16 cellular contexts compared by ENCODE assay signal in the genomic region with DNA sequence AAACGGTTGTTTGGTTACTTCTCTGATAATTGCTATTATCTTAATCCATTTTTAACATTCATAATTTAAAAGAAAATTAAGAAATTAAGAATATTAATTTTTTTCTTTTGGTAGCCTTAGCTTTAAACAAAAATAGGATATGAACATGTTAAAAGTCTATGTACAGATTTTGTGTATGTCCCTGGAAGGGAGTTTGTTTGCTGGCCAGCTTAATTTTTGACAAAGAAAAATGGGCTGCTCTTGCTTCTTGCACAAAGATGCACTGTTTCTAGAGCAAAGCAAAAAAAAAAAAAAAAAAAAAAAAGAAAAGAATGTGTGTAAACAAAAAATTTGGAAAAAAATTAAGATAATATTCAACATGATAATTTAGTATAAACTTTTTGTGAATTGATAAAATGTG. TPM values are rescaled to one million over a fixed set of nuclear protein-coding genes. Genes with fewer than 3 reads are reported as not detected.
DNase-seq lines count a peak whose midpoint lies in the region; ATAC-seq, FAIRE-seq and TF ChIP-seq lines count a peak whose summit lies in the region.
"Had no signal": no experiment of that assay in that cellular context is flagged by ENCODE, and none has a peak within 500 bp of the region (broad histone marks: within the 10 kb centered on the region; RNA-seq: fewer than 3 reads in every experiment).

No MANE protein-coding gene starts in this region.

- peak overlapping the region; percentile 75 for H3K27ac ChIP-seq in A673 (ENCODE audit: low read depth, low read length, poor library complexity, severe bottlenecking)
- peak overlapping the region; percentile 95 for H3K27ac ChIP-seq in angular gyrus (ENCODE audit: low read depth, low read length)
- H3K27ac ChIP-seq in pancreas, result peak overlapping the region in 1 of 4 donors; percentile 67
- H3K27ac ChIP-seq in Karpas-422 (ENCODE audit: low read length), result no peak overlapping the region
- H3K27ac ChIP-seq: PC-9 had no signal

- no peaks in the 10 kb centered on the region for H4K20me1 ChIP-seq in Karpas-422 (ENCODE audit: insufficient read depth, low read depth, low read length)

- H3K27me3 ChIP-seq in A673 (replicated peaks; ENCODE audit: insufficient read depth, low read depth, low read length, poor library complexity) (no peaks in the 10 kb centered on the region), pancreas (no peaks in the 10 kb centered on the region), Karpas-422 (ENCODE audit: low read length) (no peaks in the 10 kb centered on the region)
- H3K27me3 ChIP-seq: upper lobe of left lung had no signal

- H3K79me2 ChIP-seq in Karpas-422 (ENCODE audit: low read length), result no peaks in the 10 kb centered on the region

- no peak overlapping the region for H2AFZ ChIP-seq in Karpas-422 (ENCODE audit: low read length)
- H2AFZ ChIP-seq: PC-9 had no signal

- H3K9me2 ChIP-seq in Karpas-422 (replicated peaks; ENCODE audit: insufficient read depth, low read length), result no peaks in the 10 kb centered on the region

- DNase-seq in A673 (ENCODE audit: low spot score), result no peak
- DNase-seq in foreskin fibroblast, result no peak
- DNase-seq in pancreas, result no peak
- no peak for DNase-seq in Karpas-422
- no peak for DNase-seq in left colon
- DNase-seq: activated CD4-positive, alpha-beta T cell treated with anti-CD3 and anti-CD28 coated beads for 48 hours; activated T-cell treated with anti-CD3 and anti-CD28 coated beads, Interleukin-2, amount 50 U/mL, for 48 hours; kidney glomerular epithelial cell; NCI-H1417; NCI-H510A; PC-9; upper lobe of left lung had no signal

- H3K9ac ChIP-seq in Karpas-422 (ENCODE audit: low read length), result no peak overlapping the region

- intact Hi-C loops in A673 (cut with micrococcal nuclease; ENCODE audit: unreplicated experiment), result no loop called here
- intact Hi-C loops in pancreas (cut with DNase I), result no loop called here
- intact Hi-C loops in left colon (cut with DNase I, micrococcal nuclease), result no loop called here

- H3K36me3 ChIP-seq in A673 (ENCODE audit: insufficient read depth, low read length, poor library complexity, severe bottlenecking), result no peaks in the 10 kb centered on the region
- no peaks in the 10 kb centered on the region for H3K36me3 ChIP-seq in pancreas
- H3K36me3 ChIP-seq in Karpas-422 (ENCODE audit: insufficient read depth, low read length), result no peaks in the 10 kb centered on the region
- H3K36me3 ChIP-seq: upper lobe of left lung had no signal

- no TSS peak for BruUV-seq in A673 (replicated peaks; lab: Mats Ljungman, UMichigan)

- H3K4me3 ChIP-seq in A673 (ENCODE audit: low read depth, low read length, poor library complexity, severe bottlenecking) (peak overlapping the region; percentile 49), foreskin fibroblast (ENCODE audit: low read depth in 1 of 2, low read length in 2 of 2) (peak overlapping the region; percentile 54 to 63), pancreas (peak overlapping the region in 2 of 4 donors; percentile 19 to 23), Karpas-422 (ENCODE audit: low read length) (no peak overlapping the region)
- H3K4me3 ChIP-seq: PC-9 had no signal

- H3K9me3 ChIP-seq in A673 (ENCODE audit: low read depth, low read length, poor library complexity, severe bottlenecking), result no peaks in the 10 kb centered on the region
- H3K9me3 ChIP-seq in pancreas, result no peaks in the 10 kb centered on the region
- H3K9me3 ChIP-seq in Karpas-422 (ENCODE audit: low read length), result no peaks in the 10 kb centered on the region
- H3K9me3 ChIP-seq: upper lobe of left lung had no signal

- H3K4me1 ChIP-seq in A673 (ENCODE audit: insufficient read depth, low read length, poor library complexity, severe bottlenecking) (no peaks in the 10 kb centered on the region), pancreas (no peaks in the 10 kb centered on the region), Karpas-422 (ENCODE audit: low read length) (no peaks in the 10 kb centered on the region)

- H3K4me2 ChIP-seq in Karpas-422 (ENCODE audit: low read depth, low read length, poor library complexity, severe bottlenecking), result no peak overlapping the region
- H3K4me2 ChIP-seq: PC-9 had no signal

- peak in 3 of 4 donors; percentile 40 to 63 (median 45) for ATAC-seq in pancreas
- ATAC-seq in left colon, result no peak
- ATAC-seq in HG03521 (IDR thresholded peaks at IDR 0.05; ENCODE audit: unreplicated experiment), result no peak
- ATAC-seq in GM18867 (IDR thresholded peaks at IDR 0.05; ENCODE audit: unreplicated experiment), result no peak

- POLR2A ChIA-PET in A673 (lab: Charles Lee; ENCODE audit: low non-redundant PET), result no interaction called here

- CTCF ChIA-PET in A673 (lab: Charles Lee), result no interaction called here

- TF ChIP-seq CTCF in A673 (conservative IDR thresholded peaks at IDR 0.05; ENCODE audit: low read depth, low read length), result no peak
- no peak for TF ChIP-seq CTCF in foreskin fibroblast (IDR thresholded peaks at IDR 0.05; ENCODE audit: low read depth, low read length)
- TF ChIP-seq CTCF in pancreas (IDR thresholded peaks at IDR 0.05), result no peak

- 10 to 14% methylated on average over 1 of the region's 1 CpG for WGBS in pancreas, 2 donors

- FAIRE-seq in pancreas (lab: Jason Lieb, UNC), result no peak

RNA-seq across cellular contexts. Expression of a gene that starts 1.3 kb away (rescaled TPM):
- total RNA-seq in A673 (2021) (5.8 and 7.3 TPM in 2 replicates), pancreas (1 to 10 TPM in 5 of 6 donors, under 1 TPM in 1; 0.92 to 7.6 (median 1.7) TPM), left colon (1 to 10 TPM; 1.9 to 3.0 TPM)
- under 1 TPM; 0.77 to 0.80 TPM for polyA plus RNA-seq in pancreas
- total RNA-seq in Karpas-422 (2014; rRNA removed; shearing (Covaris generic); ENCODE audit: low replicate concordance), result not detected in 2 replicates
- total RNA-seq: PC-9 had no signal
- polyA plus RNA-seq: IgD-negative memory B cell had no signal

RNA-seq across cellular contexts. Expression of a gene that starts 31.1 kb away (rescaled TPM):
- total RNA-seq in A673 (2021), result 13.2 and 14.6 TPM in 2 replicates
- 1 to 10 TPM; 2.0 to 5.3 (median 4.0) TPM for total RNA-seq in pancreas
- polyA plus RNA-seq in pancreas, result 1 to 10 TPM; 1.4 to 2.6 TPM
- total RNA-seq in Karpas-422 (2014; rRNA removed; shearing (Covaris generic); ENCODE audit: low replicate concordance), result 22.6 and 36.4 TPM in 2 replicates
- 10 to 100 TPM in 1 of 2 donors, 1 to 10 TPM in 1; 9.5 to 15.7 TPM for total RNA-seq in left colon

Comparison
In these comparisons a context has a peak if more than half of its experiments do, and no peak if none do; other contexts are left out.
1. ATAC-seq: peak in pancreas (3 of 4); none in left colon (single experiment), HG03521 (single experiment) and GM18867 (single experiment).